21 cellular contexts compared by ENCODE assay signal in the genomic region with DNA sequence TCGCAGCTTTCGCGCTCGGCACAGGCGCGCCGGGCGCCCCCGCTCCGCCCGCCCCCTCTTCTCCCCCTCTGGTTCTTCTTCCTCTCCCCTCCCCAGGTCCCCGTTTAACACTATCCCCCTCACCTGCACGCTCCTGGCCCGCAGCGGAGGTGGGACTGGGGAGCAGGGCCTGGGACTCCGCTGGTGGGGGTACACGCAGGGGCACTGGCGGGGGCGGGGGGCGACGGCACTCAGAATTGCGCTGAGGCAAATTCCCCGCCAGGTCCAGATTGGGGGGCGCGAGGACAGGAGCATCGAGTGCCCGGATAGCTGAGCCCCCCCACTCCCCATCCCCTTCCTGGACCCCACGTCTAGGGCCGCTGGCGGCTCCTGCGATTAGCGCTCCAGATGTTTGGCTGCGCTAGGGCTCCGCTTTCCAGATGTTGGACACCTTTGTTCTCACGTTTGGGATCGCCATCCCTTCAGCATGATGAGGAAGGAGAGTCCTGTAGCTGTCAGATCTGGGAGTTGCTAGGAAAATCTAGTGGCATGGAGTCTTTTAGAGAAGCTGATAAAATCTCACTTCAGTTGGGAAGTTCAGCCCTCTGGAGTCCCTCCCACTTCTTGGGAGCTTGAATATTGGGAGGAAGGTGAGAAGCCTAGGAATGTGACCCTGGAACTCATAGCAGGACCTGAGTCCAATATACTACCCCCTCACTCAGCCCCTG. TPM values are rescaled to one million over a fixed set of nuclear protein-coding genes. Genes with fewer than 3 reads are reported as not detected.
DNase-seq lines count a peak whose midpoint lies in the region; ATAC-seq, FAIRE-seq and TF ChIP-seq lines count a peak whose summit lies in the region.
"Had no signal": no experiment of that assay in that cellular context is flagged by ENCODE, and none has a peak within 500 bp of the region (broad histone marks: within the 10 kb centered on the region; RNA-seq: fewer than 3 reads in every experiment).

No MANE protein-coding gene starts in this region.

- RAD21 ChIA-PET in GM12878 (lab: Charles Lee; ENCODE audit: unreplicated experiment) = no interaction called here

- H4K20me1 ChIP-seq in GM12878 (ENCODE audit: control insufficient read depth, insufficient read depth) (no peaks in the 10 kb centered on the region), smooth muscle cell (ENCODE audit: low read depth) (no peaks in the 10 kb centered on the region)

- H3K4me1 ChIP-seq in GM12878 (ENCODE audit: control insufficient read depth, insufficient read depth, low read length) (no peaks in the 10 kb centered on the region), iPS-20b (ENCODE audit: insufficient read depth, low read length) (peaks cover 2% of the 10 kb centered on the region; the same call in 1 of the 2 replicates), smooth muscle cell (ENCODE audit: low read depth) (peaks cover 9% of the 10 kb centered on the region), body of pancreas (peaks cover 13% of the 10 kb centered on the region)
- H3K4me1 ChIP-seq: pancreas had no signal

- in situ Hi-C loops in GM12878 (cut with MboI) = no loop called here

- no peaks in the 10 kb centered on the region for H3K79me2 ChIP-seq in GM12878 (ENCODE audit: control insufficient read depth, insufficient read depth, low read length)
- no peaks in the 10 kb centered on the region for H3K79me2 ChIP-seq in smooth muscle cell (ENCODE audit: low read depth)

- no peak for ATAC-seq in activated T-cell treated with anti-CD3 and anti-CD28 coated beads, Interleukin-2, amount 50 U/mL, for 72 hours (replicated peaks in 1 of 2)
- ATAC-seq in GM12878 (no peak), body of pancreas (no peak)

- SMC1A ChIA-PET in GM12878 (lab: Charles Lee; ENCODE audit: uncharacterized antibody, unreplicated experiment) = no interaction called here

- H3K4me2 ChIP-seq in GM12878 (ENCODE audit: control insufficient read depth, insufficient read depth) (no peak overlapping the region), smooth muscle cell (peak overlapping the region; percentile 83)

- no peak overlapping the region for H3K4me3 ChIP-seq in GM12878
- H3K4me3 ChIP-seq in iPS-20b (ENCODE audit: low read length) = peak overlapping the region; percentile 57
- H3K4me3 ChIP-seq in smooth muscle cell = peak overlapping the region; percentile 37
- no peak overlapping the region for H3K4me3 ChIP-seq in body of pancreas
- H3K4me3 ChIP-seq: skin epidermis had no signal

- H3K27ac ChIP-seq in GM12878 (ENCODE audit: control insufficient read depth, insufficient read depth) = no peak overlapping the region
- H3K27ac ChIP-seq in iPS-20b (ENCODE audit: low read length) = no peak overlapping the region
- no peak overlapping the region for H3K27ac ChIP-seq in smooth muscle cell (ENCODE audit: low read depth)
- H3K27ac ChIP-seq in body of pancreas = no peak overlapping the region
- H3K27ac ChIP-seq: pancreas, skin epidermis, transverse colon had no signal

- 61% methylated on average over 29 of the region's 36 CpGs for WGBS in GM12878 (ENCODE audit: insufficient coverage, insufficient replicate concordance, low lambda C conversion rate, missing lambda C conversion rate)
- WGBS in smooth muscle cell (ENCODE audit: low lambda C conversion rate) = 24% methylated on average over 6 of the region's 36 CpGs
- WGBS in body of pancreas, 2 donors = 6 to 9% methylated on average over 10 to 35 of the region's 36 CpGs

- CTCF ChIA-PET in GM12878 (lab: Yijun Ruan, JAX) = no interaction called here

- H3F3A ChIP-seq in smooth muscle cell (ENCODE audit: low read depth) = no peaks in the 10 kb centered on the region

- TF ChIP-seq CTCF in GM12878 (IDR thresholded peaks at IDR 0.05 in 2 of 3, conservative IDR thresholded peaks at IDR 0.05 in 1 of 3; ENCODE audit: control insufficient read depth in 2 of 3, extremely low read depth in 1 of 3, insufficient read depth in 1 of 3, low read depth in 3 of 3, low read length in 3 of 3) (no peak), smooth muscle cell (IDR thresholded peaks at IDR 0.05; ENCODE audit: borderline replicate concordance, insufficient read depth, poor library complexity, severe bottlenecking) (no peak), body of pancreas (IDR thresholded peaks at IDR 0.05) (no peak)

- intact Hi-C loops in GM12878 (cut with micrococcal nuclease; ENCODE audit: unreplicated experiment) (no loop called here), body of pancreas (cut with DNase I) (no loop called here)

- H3K9ac ChIP-seq in GM12878 (ENCODE audit: control insufficient read depth, insufficient read depth, low read length) = no peak overlapping the region
- H3K9ac ChIP-seq in iPS-20b (ENCODE audit: low read depth, low read length) = no peak overlapping the region
- H3K9ac ChIP-seq in smooth muscle cell (ENCODE audit: low read depth) = no peak overlapping the region

- TF ChIP-seq EP300 in GM12878 (IDR thresholded peaks at IDR 0.05; ENCODE audit: borderline replicate concordance in 1 of 2, control insufficient read depth in 1 of 2, low read depth in 2 of 2, low read length in 2 of 2) = no peak

- H2AFZ ChIP-seq in GM12878 (ENCODE audit: control insufficient read depth, low read depth, low read length) (no peak overlapping the region), smooth muscle cell (ENCODE audit: low read depth) (peak overlapping the region; percentile 58)

- FAIRE-seq in GM12878 (lab: Jason Lieb, UNC) = no peak
- FAIRE-seq: GM18507, pancreas had no signal

- no peaks in the 10 kb centered on the region for H3K9me3 Mint-ChIP-seq in activated T-cell treated with anti-CD3 and anti-CD28 coated beads, Interleukin-2, amount 50 U/mL, for 72 hours
- no peaks in the 10 kb centered on the region for H3K9me3 Mint-ChIP-seq in activated T-cell treated with anti-CD3 and anti-CD28 coated beads, Interleukin-2, amount 50 U/mL, for 24 hours
- H3K9me3 Mint-ChIP-seq: activated CD4-positive, alpha-beta memory T cell treated with anti-CD3 and anti-CD28 coated beads for 36 hours; activated naive CD8-positive, alpha-beta T cell treated with anti-CD3 and anti-CD28 coated beads, Interleukin-2, amount 10 ng/mL, durations not matched to agents 7 days and 5 days had no signal

- H3K27me3 ChIP-seq in GM12878 (replicated peaks in 1 of 2; ENCODE audit: control insufficient read depth in 2 of 2, insufficient read depth in 2 of 2, low read length in 1 of 2) (peaks cover 23 to 31% of the 10 kb centered on the region in 2 experiments), iPS-20b (ENCODE audit: insufficient read depth, low read length) (peaks cover 100% of the 10 kb centered on the region), smooth muscle cell (ENCODE audit: low read depth) (peaks cover 100% of the 10 kb centered on the region), body of pancreas (peaks cover 0 to 32% of the 10 kb centered on the region in 2 donors)

- H3K27ac Mint-ChIP-seq in activated T-cell treated with anti-CD3 and anti-CD28 coated beads, Interleukin-2, amount 50 U/mL, for 72 hours = no peak overlapping the region
- no peak overlapping the region for H3K27ac Mint-ChIP-seq in activated T-cell treated with anti-CD3 and anti-CD28 coated beads, Interleukin-2, amount 50 U/mL, for 24 hours
- H3K27ac Mint-ChIP-seq: activated CD4-positive, alpha-beta memory T cell treated with anti-CD3 and anti-CD28 coated beads for 36 hours; activated naive CD8-positive, alpha-beta T cell treated with anti-CD3 and anti-CD28 coated beads, Interleukin-2, amount 10 ng/mL, durations not matched to agents 7 days and 5 days; CD14-positive monocyte had no signal

- H3K9me3 ChIP-seq in GM12878 (replicated peaks; ENCODE audit: control insufficient read depth, insufficient read depth, low read length) = no peaks in the 10 kb centered on the region
- H3K9me3 ChIP-seq in iPS-20b (ENCODE audit: insufficient read depth, low read depth, low read length) = no peaks in the 10 kb centered on the region
- no peaks in the 10 kb centered on the region for H3K9me3 ChIP-seq in smooth muscle cell (replicated peaks; ENCODE audit: low read depth)
- no peaks in the 10 kb centered on the region for H3K9me3 ChIP-seq in body of pancreas
- H3K9me3 ChIP-seq: pancreas, transverse colon had no signal

- no peak for TF ChIP-seq POLR2A in GM12878 (IDR thresholded peaks at IDR 0.05; ENCODE audit: low read depth, low read length)
- TF ChIP-seq POLR2A in body of pancreas (IDR thresholded peaks at IDR 0.05) = no peak

- POLR2A ChIA-PET in GM12878 (lab: Charles Lee) = no interaction called here

- TF ChIP-seq RAD21 in GM12878 (IDR thresholded peaks at IDR 0.05; ENCODE audit: insufficient read depth, low read depth, low read length) = no peak

- DNase-seq in activated T-cell treated with anti-CD3 and anti-CD28 coated beads, Interleukin-2, amount 50 U/mL, for 72 hours = no peak
- no peak for DNase-seq in activated T-cell treated with anti-CD3 and anti-CD28 coated beads, Interleukin-2, amount 50 U/mL, for 24 hours
- DNase-seq in GM12878 (ENCODE audit: low read depth, low spot score) = no peak
- DNase-seq in smooth muscle cell (lab: John Stamatoyannopoulos, UW; ENCODE audit: unreplicated experiment) = no peak
- DNase-seq in NCI-H748 treated with DMSO at 0.1 percent for 48 hours (lab: John Stamatoyannopoulos, UW) = no peak
- DNase-seq in body of pancreas = no peak
- DNase-seq in NCI-H146 treated with DMSO at 0.1 percent for 48 hours (lab: John Stamatoyannopoulos, UW; ENCODE audit: unreplicated experiment) = no peak
- DNase-seq: 8988T; activated CD4-positive, alpha-beta memory T cell treated with anti-CD3 and anti-CD28 coated beads for 36 hours; activated naive CD8-positive, alpha-beta T cell treated with anti-CD3 and anti-CD28 coated beads, Interleukin-2, amount 10 ng/mL, durations not matched to agents 7 days and 5 days; activated T-cell treated with anti-CD3 and anti-CD28 coated beads, Interleukin-2, amount 50 U/mL, for 48 hours; central memory CD4-positive, alpha-beta T cell; NCI-H1930; NCI-H524 treated with DMSO at 0.1 percent for 48 hours; transverse colon had no signal

- H3K27me3 Mint-ChIP-seq in activated T-cell treated with anti-CD3 and anti-CD28 coated beads, Interleukin-2, amount 50 U/mL, for 72 hours (ENCODE audit: low read depth) = peaks cover 92% of the 10 kb centered on the region
- H3K27me3 Mint-ChIP-seq in activated T-cell treated with anti-CD3 and anti-CD28 coated beads, Interleukin-2, amount 50 U/mL, for 24 hours = peaks cover 86% of the 10 kb centered on the region

- BruUV-seq in GM12878 (replicated peaks; lab: Mats Ljungman, UMichigan) = no TSS peak

- H3K4me3 Mint-ChIP-seq in activated T-cell treated with anti-CD3 and anti-CD28 coated beads, Interleukin-2, amount 50 U/mL, for 72 hours = peak overlapping the region; percentile 12 to 38
- H3K4me3 Mint-ChIP-seq in activated T-cell treated with anti-CD3 and anti-CD28 coated beads, Interleukin-2, amount 50 U/mL, for 24 hours = no peak overlapping the region
- H3K4me3 Mint-ChIP-seq: activated CD4-positive, alpha-beta memory T cell treated with anti-CD3 and anti-CD28 coated beads for 36 hours; activated naive CD8-positive, alpha-beta T cell treated with anti-CD3 and anti-CD28 coated beads, Interleukin-2, amount 10 ng/mL, durations not matched to agents 7 days and 5 days had no signal

- H3K36me3 ChIP-seq in GM12878 (ENCODE audit: control insufficient read depth in 2 of 2, insufficient read depth in 2 of 2, low read length in 1 of 2) (no peaks in the 10 kb centered on the region), iPS-20b (ENCODE audit: insufficient read depth, low read depth, low read length) (no peaks in the 10 kb centered on the region), smooth muscle cell (ENCODE audit: low read depth) (no peaks in the 10 kb centered on the region), body of pancreas (replicated peaks in 1 of 2; ENCODE audit: insufficient read depth in 1 of 2, low read depth in 2 of 2) (no peaks in the 10 kb centered on the region)
- H3K36me3 ChIP-seq: pancreas, transverse colon had no signal

- H3K36me3 Mint-ChIP-seq in activated T-cell treated with anti-CD3 and anti-CD28 coated beads, Interleukin-2, amount 50 U/mL, for 72 hours (ENCODE audit: insufficient read depth in 2 of 2) = peaks cover 2 to 4% of the 10 kb centered on the region in 2 donors
- no peaks in the 10 kb centered on the region for H3K36me3 Mint-ChIP-seq in activated T-cell treated with anti-CD3 and anti-CD28 coated beads, Interleukin-2, amount 50 U/mL, for 24 hours (ENCODE audit: low read depth)
- H3K36me3 Mint-ChIP-seq: activated CD4-positive, alpha-beta memory T cell treated with anti-CD3 and anti-CD28 coated beads for 36 hours had no signal

- peaks cover 10% of the 10 kb centered on the region for H3K4me1 Mint-ChIP-seq in activated T-cell treated with anti-CD3 and anti-CD28 coated beads, Interleukin-2, amount 50 U/mL, for 72 hours (ENCODE audit: low read depth)
- H3K4me1 Mint-ChIP-seq in activated T-cell treated with anti-CD3 and anti-CD28 coated beads, Interleukin-2, amount 50 U/mL, for 24 hours (ENCODE audit: low read depth) = peaks cover 13% of the 10 kb centered on the region

RNA-seq across cellular contexts. Expression of a gene that starts 31.4 kb away (rescaled TPM):
- total RNA-seq in activated T-cell treated with anti-CD3 and anti-CD28 coated beads, Interleukin-2, amount 50 U/mL, for 72 hours = under 1 TPM; 0.38 to 0.90 TPM
- total RNA-seq in GM12878 (2013; cell fraction: nucleolus; rRNA removed) = not detected in 2 replicates
- total RNA-seq in GM12878 (2014; rRNA removed) = not detected in 2 replicates
- total RNA-seq in GM12878 (2014; rRNA removed; fragmentation: Illumina TruSeq; extraction: Trizol) = not detected in 2 replicates
- not detected in 2 replicates for total RNA-seq in GM12878 (2021)
- polyA plus RNA-seq in GM12878 (2011; ENCODE audit: low read depth) = not detected
- not detected in 2 replicates for polyA plus RNA-seq in GM12878 (2011; rRNA removed)
- polyA plus RNA-seq in GM12878 (2011; cell fraction: cytosol; rRNA removed) = not detected in 2 replicates
- 0.10 and 0.15 TPM in 2 replicates for polyA plus RNA-seq in GM12878 (2011; cell fraction: nucleus; rRNA removed)
- not detected in 2 replicates for polyA plus RNA-seq in GM12878 (2012)
- polyA plus RNA-seq in GM12878 (2014; fragmentation: Illumina TruSeq; extraction: Trizol) = not detected in 2 replicates
- not detected for polyA plus RNA-seq in GM12878 (2014; fragmentation: Nextera tagmentation; extraction: Ambion mirVana)
- not detected in 2 replicates for polyA plus RNA-seq in GM12878 (2014; rRNA removed)
- not detected for polyA plus RNA-seq in GM12878 (2016; fragmentation: Nextera tagmentation; extraction: Ambion mirVana)
- not detected in 2 replicates for polyA minus RNA-seq in GM12878 (2011; rRNA and poly(A)+ RNA removed)
- polyA minus RNA-seq in GM12878 (2011; cell fraction: cytosol; rRNA and poly(A)+ RNA removed) = not detected in 2 replicates
- not detected in 2 replicates for polyA minus RNA-seq in GM12878 (2011; cell fraction: nucleus; rRNA and poly(A)+ RNA removed)
- total RNA-seq in smooth muscle cell = not detected in 2 replicates
- not detected in 2 replicates for polyA plus RNA-seq in smooth muscle cell
- total RNA-seq in body of pancreas = under 1 TPM in 1 of 2 donors, not detected in 1; under 0.01 TPM
- total RNA-seq: activated CD4-positive, alpha-beta memory T cell treated with anti-CD3 and anti-CD28 coated beads for 36 hours; activated naive CD8-positive, alpha-beta T cell treated with anti-CD3 and anti-CD28 coated beads, Interleukin-2, amount 10 ng/mL, durations not matched to agents 7 days and 5 days; fibroblast of villous mesenchyme; transverse colon had no signal
- polyA plus RNA-seq: CD14-positive monocyte had no signal

Comparison
In these comparisons a context has a peak if more than half of its experiments do, and no peak if none do; other contexts are left out.
1. H3K4me3 ChIP-seq: peak in iPS-20b (single experiment) and smooth muscle cell (single experiment); none in GM12878 (single experiment) and body of pancreas (0 of 2).